10 cellular contexts compared by ENCODE assay signal in the genomic region with DNA sequence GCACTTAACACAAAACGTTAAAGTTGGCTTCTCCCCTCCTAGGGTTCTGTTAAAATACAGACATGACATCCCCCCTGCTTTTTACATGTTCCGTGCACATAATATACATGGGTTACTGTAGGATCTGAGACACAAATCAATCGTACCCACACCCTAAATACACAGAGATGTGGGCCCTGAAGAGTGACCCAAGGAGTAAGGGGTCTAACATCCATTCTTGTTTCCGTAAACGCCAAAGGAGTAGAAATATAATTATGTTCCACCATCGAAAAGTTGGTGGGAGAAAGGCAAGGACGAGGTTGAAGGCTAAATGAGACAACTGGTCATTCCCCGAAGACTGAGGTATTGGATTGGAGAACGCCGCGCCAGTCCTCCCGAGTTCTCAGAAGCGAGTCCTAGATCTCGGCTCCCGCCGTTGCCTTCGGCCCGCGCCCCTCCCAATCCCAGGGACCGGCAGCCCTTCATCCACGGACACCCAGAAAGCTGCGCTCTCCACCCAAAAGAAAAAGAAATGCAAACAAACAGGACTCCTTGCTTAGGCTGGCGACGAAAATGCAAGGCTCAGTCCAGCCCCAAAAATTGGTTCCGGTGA. TPM values are rescaled to one million over a fixed set of nuclear protein-coding genes. Genes with fewer than 3 reads are reported as not detected.
A peak's percentile ranks its signal among the peaks of the same experiment; 100 is the strongest.
DNase-seq lines count a peak whose midpoint lies in the region; ATAC-seq and TF ChIP-seq lines count a peak whose summit lies in the region.
"Had no signal": no experiment of that assay in that cellular context is flagged by ENCODE, and none has a peak within 500 bp of the region (broad histone marks: within the 10 kb centered on the region; RNA-seq: fewer than 3 reads in every experiment).

No MANE protein-coding gene starts in this region.

- 7% methylated on average over 22 of the region's 25 CpGs for WGBS in SK-N-SH (ENCODE audit: low lambda C conversion rate)

- no peaks in the 10 kb centered on the region for H3K36me3 ChIP-seq in SK-N-SH (replicated peaks in 1 of 2; ENCODE audit: control insufficient read depth in 1 of 2, insufficient read depth in 2 of 2, low read length in 1 of 2)
- no peaks in the 10 kb centered on the region for H3K36me3 ChIP-seq in adipocyte (ENCODE audit: control insufficient read depth, insufficient read depth, low read length, severe bottlenecking)
- no peaks in the 10 kb centered on the region for H3K36me3 ChIP-seq in iPS-20b (ENCODE audit: insufficient read depth, low read depth, low read length)

- H4K20me1 ChIP-seq in SK-N-SH (ENCODE audit: insufficient read depth) = no peaks in the 10 kb centered on the region

- H3K9ac ChIP-seq in SK-N-SH = no peak overlapping the region
- peak overlapping the region; percentile 94 for H3K9ac ChIP-seq in adipocyte (ENCODE audit: low read length)
- H3K9ac ChIP-seq in iPS-20b (ENCODE audit: low read depth, low read length) = peak overlapping the region; percentile 64; the same call in 1 of the 2 replicates

- no peak for TF ChIP-seq EP300 in SK-N-SH (IDR thresholded peaks at IDR 0.05; ENCODE audit: borderline replicate concordance in 1 of 2, low read depth in 1 of 2, low read length in 1 of 2)

- POLR2A ChIA-PET in SK-N-SH (lab: Yijun Ruan, JAX) = no interaction called here

- TF ChIP-seq CTCF in SK-N-SH (IDR thresholded peaks at IDR 0.05) = no peak

- H3K27ac ChIP-seq in SK-N-SH (ENCODE audit: low read depth in 2 of 2, low read length in 1 of 2) (no peak overlapping the region), iPS-20b (ENCODE audit: low read length) (no peak overlapping the region), temporal lobe (ENCODE audit: low read depth, low read length) (peak overlapping the region; percentile 4)
- H3K27ac ChIP-seq: VCaP had no signal

- H3K4me3 ChIP-seq in SK-N-SH (ENCODE audit: low read depth in 2 of 2, low read length in 1 of 2) (peak overlapping the region in 1 of 2 experiments; percentile 54; a peak in 2 of 4 replicates), adipocyte (ENCODE audit: low read length) (peak overlapping the region; percentile 96), iPS-20b (ENCODE audit: low read length) (peak overlapping the region; percentile 59)

- H3K27me3 ChIP-seq in SK-N-SH (ENCODE audit: insufficient read depth) (peaks cover 100% of the 10 kb centered on the region), adipocyte (replicated peaks; ENCODE audit: control insufficient read depth, insufficient read depth, low read length) (no peaks in the 10 kb centered on the region), iPS-20b (ENCODE audit: insufficient read depth, low read length) (peaks cover 100% of the 10 kb centered on the region)

- no peak for DNase-seq in SK-N-SH
- no peak for DNase-seq in adipocyte (ENCODE audit: low read depth)
- no peak for DNase-seq in putamen (ENCODE audit: low spot score)
- no peak for DNase-seq in anterior cingulate cortex (lab: John Stamatoyannopoulos, UW)
- DNase-seq: hypothalamus had no signal

- TF ChIP-seq RAD21 in SK-N-SH (IDR thresholded peaks at IDR 0.05; ENCODE audit: low read length) = no peak

- H3F3A ChIP-seq in SK-N-SH (replicated peaks; ENCODE audit: insufficient read depth) = peaks cover 6% of the 10 kb centered on the region

- no peaks in the 10 kb centered on the region for H3K79me2 ChIP-seq in SK-N-SH (ENCODE audit: insufficient read depth)

- ATAC-seq in SK-N-SH treated with all-trans-retinoic acid at 6 μM for 48 hours = no peak
- no peak for ATAC-seq in HG03045 (IDR thresholded peaks at IDR 0.05; ENCODE audit: unreplicated experiment)

- CTCF ChIA-PET in SK-N-SH (lab: Yijun Ruan, JAX) = interaction anchor here (1.0 to 2.3 kb wide), 2 partner anchors 19 to 21 kb away, joined by 3 to 6 read pairs; no protein-coding TSS in a partner anchor

- no peaks in the 10 kb centered on the region for H3K9me2 ChIP-seq in SK-N-SH

- H2AFZ ChIP-seq in SK-N-SH (ENCODE audit: low read depth) = 0 out of 2 replicates have a peak overlapping the region, but pooled peaks have one; percentile 46

- H3K9me3 ChIP-seq in SK-N-SH = no peaks in the 10 kb centered on the region
- H3K9me3 ChIP-seq in adipocyte (ENCODE audit: control insufficient read depth, low read length) = no peaks in the 10 kb centered on the region
- no peaks in the 10 kb centered on the region; the same call in 1 of the 2 replicates for H3K9me3 ChIP-seq in iPS-20b (ENCODE audit: insufficient read depth, low read depth, low read length)

- no peaks in the 10 kb centered on the region; a peak in 1 of 4 replicates for H3K4me1 ChIP-seq in SK-N-SH (ENCODE audit: control insufficient read depth in 1 of 2, insufficient read depth in 2 of 2, low read depth in 1 of 2, low read length in 1 of 2)
- H3K4me1 ChIP-seq in adipocyte (ENCODE audit: control insufficient read depth, insufficient read depth, low read length) = peaks cover 14% of the 10 kb centered on the region
- peaks cover 30% of the 10 kb centered on the region for H3K4me1 ChIP-seq in iPS-20b (ENCODE audit: insufficient read depth, low read length)

- peak overlapping the region; percentile 85 for H3K4me2 ChIP-seq in SK-N-SH

TF ChIP-seq in SK-N-SH, 30 proteins besides CTCF, POLR2A, EP300 and RAD21:
- TF ChIP-seq FOXJ3 (CRISPR knock-in tag; IDR thresholded peaks at IDR 0.05) (no peak), JUND (IDR thresholded peaks at IDR 0.05) (no peak), FOSL2 (IDR thresholded peaks at IDR 0.05; ENCODE audit: borderline replicate concordance, low read depth) (no peak)

TF ChIP-seq in SK-N-SH treated with all-trans-retinoic acid at 6 μM for 48 hours, 23 proteins besides CTCF, POLR2A, EP300 and RAD21:
- TF ChIP-seq ZFP30 (CRISPR knock-in tag; IDR thresholded peaks at IDR 0.05) (no peak), ISL1 (CRISPR knock-in tag; IDR thresholded peaks at IDR 0.05) (no peak), ARNTL (CRISPR knock-in tag; IDR thresholded peaks at IDR 0.05; ENCODE audit: borderline replicate concordance, low read depth) (no peak), ZNF8 (CRISPR knock-in tag; IDR thresholded peaks at IDR 0.05) (no peak), RARB (CRISPR knock-in tag; IDR thresholded peaks at IDR 0.05) (no peak), ZC3H10 (CRISPR knock-in tag; IDR thresholded peaks at IDR 0.05) (no peak), PPARA (CRISPR knock-in tag; IDR thresholded peaks at IDR 0.05; ENCODE audit: borderline replicate concordance) (no peak)
- TF ChIP-seq, protein P1, sequence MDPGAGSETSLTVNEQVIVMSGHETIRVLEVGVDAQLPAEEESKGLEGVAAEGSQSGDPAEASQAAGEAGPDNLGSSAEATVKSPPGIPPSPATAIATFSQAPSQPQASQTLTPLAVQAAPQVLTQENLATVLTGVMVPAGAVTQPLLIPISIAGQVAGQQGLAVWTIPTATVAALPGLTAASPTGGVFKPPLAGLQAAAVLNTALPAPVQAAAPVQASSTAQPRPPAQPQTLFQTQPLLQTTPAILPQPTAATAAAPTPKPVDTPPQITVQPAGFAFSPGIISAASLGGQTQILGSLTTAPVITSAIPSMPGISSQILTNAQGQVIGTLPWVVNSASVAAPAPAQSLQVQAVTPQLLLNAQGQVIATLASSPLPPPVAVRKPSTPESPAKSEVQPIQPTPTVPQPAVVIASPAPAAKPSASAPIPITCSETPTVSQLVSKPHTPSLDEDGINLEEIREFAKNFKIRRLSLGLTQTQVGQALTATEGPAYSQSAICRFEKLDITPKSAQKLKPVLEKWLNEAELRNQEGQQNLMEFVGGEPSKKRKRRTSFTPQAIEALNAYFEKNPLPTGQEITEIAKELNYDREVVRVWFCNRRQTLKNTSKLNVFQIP (CRISPR knock-in tag; IDR thresholded peaks at IDR 0.05; ENCODE audit: borderline replicate concordance, low read depth) = no peak
- TF ChIP-seq, protein P2, sequence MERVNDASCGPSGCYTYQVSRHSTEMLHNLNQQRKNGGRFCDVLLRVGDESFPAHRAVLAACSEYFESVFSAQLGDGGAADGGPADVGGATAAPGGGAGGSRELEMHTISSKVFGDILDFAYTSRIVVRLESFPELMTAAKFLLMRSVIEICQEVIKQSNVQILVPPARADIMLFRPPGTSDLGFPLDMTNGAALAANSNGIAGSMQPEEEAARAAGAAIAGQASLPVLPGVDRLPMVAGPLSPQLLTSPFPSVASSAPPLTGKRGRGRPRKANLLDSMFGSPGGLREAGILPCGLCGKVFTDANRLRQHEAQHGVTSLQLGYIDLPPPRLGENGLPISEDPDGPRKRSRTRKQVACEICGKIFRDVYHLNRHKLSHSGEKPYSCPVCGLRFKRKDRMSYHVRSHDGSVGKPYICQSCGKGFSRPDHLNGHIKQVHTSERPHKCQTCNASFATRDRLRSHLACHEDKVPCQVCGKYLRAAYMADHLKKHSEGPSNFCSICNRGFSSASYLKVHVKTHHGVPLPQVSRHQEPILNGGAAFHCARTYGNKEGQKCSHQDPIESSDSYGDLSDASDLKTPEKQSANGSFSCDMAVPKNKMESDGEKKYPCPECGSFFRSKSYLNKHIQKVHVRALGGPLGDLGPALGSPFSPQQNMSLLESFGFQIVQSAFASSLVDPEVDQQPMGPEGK (CRISPR knock-in tag; IDR thresholded peaks at IDR 0.05; ENCODE audit: borderline replicate concordance) = no peak
- TF ChIP-seq, protein P3, sequence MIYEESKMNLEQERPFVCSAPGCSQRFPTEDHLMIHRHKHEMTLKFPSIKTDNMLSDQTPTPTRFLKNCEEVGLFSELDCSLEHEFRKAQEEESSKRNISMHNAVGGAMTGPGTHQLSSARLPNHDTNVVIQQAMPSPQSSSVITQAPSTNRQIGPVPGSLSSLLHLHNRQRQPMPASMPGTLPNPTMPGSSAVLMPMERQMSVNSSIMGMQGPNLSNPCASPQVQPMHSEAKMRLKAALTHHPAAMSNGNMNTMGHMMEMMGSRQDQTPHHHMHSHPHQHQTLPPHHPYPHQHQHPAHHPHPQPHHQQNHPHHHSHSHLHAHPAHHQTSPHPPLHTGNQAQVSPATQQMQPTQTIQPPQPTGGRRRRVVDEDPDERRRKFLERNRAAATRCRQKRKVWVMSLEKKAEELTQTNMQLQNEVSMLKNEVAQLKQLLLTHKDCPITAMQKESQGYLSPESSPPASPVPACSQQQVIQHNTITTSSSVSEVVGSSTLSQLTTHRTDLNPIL (CRISPR knock-in tag; IDR thresholded peaks at IDR 0.05; ENCODE audit: low read depth) = no peak
TF ChIP-seq in SK-N-SH treated with all-trans-retinoic acid at 6 μM for 48 hours: peak in this region for 0.

RNA-seq across cellular contexts. Expression of a gene that starts 1.2 kb away (rescaled TPM):
- 0.02 TPM in 1 of 2 replicates, not detected in the other for polyA plus RNA-seq in SK-N-SH (2012; rRNA removed)
- polyA plus RNA-seq in SK-N-SH (2012; cell fraction: cytosol; rRNA removed) = 0.01 TPM in 1 of 2 replicates, not detected in the other
- 0.01 TPM in 1 of 2 replicates, not detected in the other for polyA plus RNA-seq in SK-N-SH (2012; cell fraction: nucleus; rRNA removed)
- total RNA-seq in temporal lobe = 0.98 TPM
